Comparison of ENCODE assay signal across 1 cellular context in genomic region chr19:45211751-45212381, GRCh38.
TF ChIP-seq lines count a peak whose summit lies in the region.

No MANE protein-coding gene starts in this region.

TF ChIP-seq in H1, 55 proteins besides CTCF, POLR2A, EP300 and RAD21:
- no peak for TF ChIP-seq RBBP5 (IDR thresholded peaks at IDR 0.05; ENCODE audit: borderline replicate concordance, low read depth, low read length)
- TF ChIP-seq E2F6 (IDR thresholded peaks at IDR 0.05), result peak; percentile 22; the same call in 1 of the 2 replicates
- no peak for TF ChIP-seq TCF12 (IDR thresholded peaks at IDR 0.05; ENCODE audit: low read depth, low read length)
- TF ChIP-seq SP4 (IDR thresholded peaks at IDR 0.05; ENCODE audit: low read length), result no peak
- no peak for TF ChIP-seq SIX5 (IDR thresholded peaks at IDR 0.05; ENCODE audit: low read depth, low read length)
- no peak for TF ChIP-seq GTF2F1 (IDR thresholded peaks at IDR 0.05; ENCODE audit: borderline replicate concordance, low read depth, low read length)
- no peak for TF ChIP-seq POU5F1 (IDR thresholded peaks at IDR 0.05; ENCODE audit: low read depth, low read length)
- no peak for TF ChIP-seq FOSL1 (IDR thresholded peaks at IDR 0.05; ENCODE audit: insufficient read depth, low read depth, low read length)
